Comparison of ENCODE assay signal across 11 cellular contexts in the genomic region with DNA sequence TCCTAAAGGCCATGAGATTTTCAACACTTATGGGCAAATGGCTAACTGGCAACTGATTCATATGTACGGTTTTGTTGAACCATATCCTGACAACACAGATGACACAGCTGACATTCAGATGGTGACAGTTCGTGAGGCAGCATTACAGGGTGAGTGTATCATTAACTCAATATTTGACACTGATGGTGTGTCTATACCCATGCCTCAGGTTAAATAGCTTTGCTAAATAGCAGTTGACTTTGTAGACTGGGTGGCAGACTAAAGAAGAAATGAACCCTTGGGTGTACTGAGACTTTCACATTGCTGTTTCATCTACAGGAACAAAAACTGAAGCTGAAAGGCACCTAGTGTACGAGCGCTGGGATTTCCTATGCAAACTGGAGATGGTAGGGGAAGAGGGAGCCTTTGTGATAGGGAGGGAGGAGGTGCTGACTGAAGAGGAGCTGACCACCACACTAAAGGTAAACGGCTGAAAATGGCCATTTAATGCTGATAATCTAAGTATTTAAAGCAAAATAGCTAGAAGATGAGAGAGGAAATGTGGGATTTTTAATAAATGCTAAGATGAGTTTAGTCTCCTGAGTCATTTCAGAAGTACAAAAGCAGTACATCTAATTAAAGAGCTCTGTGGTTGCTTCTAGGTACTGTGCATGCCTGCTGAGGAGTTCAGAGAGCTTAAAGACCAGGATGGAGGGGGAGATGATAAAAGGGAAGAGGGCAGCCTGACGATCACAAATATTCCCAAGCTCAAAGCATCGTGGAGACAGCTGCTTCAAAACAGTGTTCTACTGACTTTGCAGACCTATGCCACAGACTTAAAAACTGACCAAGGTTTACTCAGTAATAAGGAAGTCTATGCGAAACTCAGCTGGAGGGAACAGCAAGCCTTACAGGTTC. TPM values are rescaled to one million over a fixed set of nuclear protein-coding genes. Genes with fewer than 3 reads are reported as not detected.
DNase-seq lines count a peak whose midpoint lies in the region; ATAC-seq, FAIRE-seq and TF ChIP-seq lines count a peak whose summit lies in the region.
"Had no signal": no experiment of that assay in that cellular context is flagged by ENCODE, and none has a peak within 500 bp of the region (broad histone marks: within the 10 kb centered on the region; RNA-seq: fewer than 3 reads in every experiment).

No MANE protein-coding gene starts in this region.

- CTCF ChIA-PET in K562 (lab: Yijun Ruan, JAX; ENCODE audit: low intra/inter-chr PET ratio): no interaction called here

- ATAC-seq in GM21390 (IDR thresholded peaks at IDR 0.05; ENCODE audit: unreplicated experiment) (peak; percentile 40), HG03175 (IDR thresholded peaks at IDR 0.05; ENCODE audit: unreplicated experiment) (peak; percentile 33), K562 (no peak), HG03457 (IDR thresholded peaks at IDR 0.05; ENCODE audit: unreplicated experiment) (no peak)
- ATAC-seq: WTC11 had no signal

- no peak overlapping the region for H2AFZ ChIP-seq in K562 (ENCODE audit: low read depth, low read length)

- H3K27me3 ChIP-seq in K562 (ENCODE audit: control insufficient read depth in 2 of 2, insufficient read depth in 2 of 2, low read length in 2 of 2): no peaks in the 10 kb centered on the region
- H3K27me3 ChIP-seq: neutrophil had no signal

- no peaks in the 10 kb centered on the region for H3K9me3 ChIP-seq in K562 (replicated peaks; ENCODE audit: control insufficient read depth, insufficient read depth, low read depth, low read length)
- H3K9me3 ChIP-seq: neutrophil had no signal

- no TSS peak for BruUV-seq in K562 (replicated peaks; lab: Mats Ljungman, UMichigan)

- no peak overlapping the region for H3K4me2 ChIP-seq in K562 (ENCODE audit: insufficient read depth, low read length)

- in situ Hi-C loops in K562 (cut with MboI): no loop called here

- TF ChIP-seq RAD21 in K562 (CRISPR knock-in tag; conservative IDR thresholded peaks at IDR 0.05 in 1 of 2, IDR thresholded peaks at IDR 0.05 in 1 of 2): no peak

- H4K20me1 ChIP-seq in K562 (replicated peaks; ENCODE audit: control insufficient read depth, insufficient read depth, low read length): peaks cover 16% of the 10 kb centered on the region

- TF ChIP-seq CTCF in K562 (IDR thresholded peaks at IDR 0.05 in 2 of 3, conservative IDR thresholded peaks at IDR 0.05 in 1 of 3; ENCODE audit: insufficient read depth in 2 of 3, low read depth in 1 of 3, low read length in 3 of 3): no peak

- no peak overlapping the region for H3K4me3 ChIP-seq in K562

- TF ChIP-seq POLR2A in K562 (conservative IDR thresholded peaks at IDR 0.05): peak; percentile 47; the same call in 1 of the 2 replicates

- peaks cover 33% of the 10 kb centered on the region for H3K79me2 ChIP-seq in K562 (ENCODE audit: control insufficient read depth, insufficient read depth, low read length)

- FAIRE-seq in GM18507 (lab: Jason Lieb, UNC): peak; percentile 73
- FAIRE-seq in K562 (lab: Jason Lieb, UNC): no peak

- no peak for DNase-seq in GM18507 (ENCODE audit: extremely low spot score, insufficient read length, low read depth)
- no peak for DNase-seq in K562 (ENCODE audit: extremely low read depth in 1 of 4, low spot score in 3 of 4)
- DNase-seq in posterior cingulate gyrus: no peak
- no peak for DNase-seq in C1 segment of cervical spinal cord (lab: John Stamatoyannopoulos, UW)
- no peak for DNase-seq in NCI-H1436 (lab: John Stamatoyannopoulos, UW)
- DNase-seq: NCI-H774 had no signal

- 77% methylated on average over 8 of the region's 8 CpGs for WGBS in K562 (ENCODE audit: insufficient coverage, low coverage, missing lambda C conversion rate)

- H3K4me1 ChIP-seq in K562 (replicated peaks in 1 of 2; ENCODE audit: control insufficient read depth in 2 of 2, insufficient read depth in 2 of 2, low read length in 2 of 2): peaks cover 4 to 24% of the 10 kb centered on the region in 2 experiments; a peak in 4 of 5 replicates

- no peak overlapping the region for H3K9ac ChIP-seq in K562 (ENCODE audit: insufficient read depth in 1 of 2, low read depth in 2 of 2, low read length in 2 of 2)

- TF ChIP-seq EP300 in K562 (IDR thresholded peaks at IDR 0.05; ENCODE audit: low read length): no peak

- no peak overlapping the region for H3K27ac ChIP-seq in K562 (ENCODE audit: extremely low read depth, low read depth, low read length)
- H3K27ac ChIP-seq: neutrophil had no signal

- H3K36me3 ChIP-seq in K562 (ENCODE audit: control insufficient read depth, insufficient read depth, low read length): peaks cover 71% of the 10 kb centered on the region

- POLR2A ChIA-PET in K562 (lab: Yijun Ruan, JAX): interaction anchor here (0.8 to 2.5 kb wide), 7 partner anchors 9 to 143 kb away, joined by 3 to 13 read pairs (median 4); no protein-coding TSS in a partner anchor

- H3K9me1 ChIP-seq in K562 (ENCODE audit: control insufficient read depth, insufficient read depth, low read length): no peaks in the 10 kb centered on the region

- intact Hi-C loops in K562 (cut with micrococcal nuclease) (no loop called here), posterior cingulate gyrus (cut with DNase I) (loop anchor here (10.0 kb wide), 1 partner anchor 146 kb away; no protein-coding TSS in a partner anchor)

TF ChIP-seq in K562, 482 proteins besides CTCF, POLR2A, EP300 and RAD21:
- TF ChIP-seq SRF (CRISPR knock-in tag; IDR thresholded peaks at IDR 0.05): no peak
- TF ChIP-seq, protein P1, sequence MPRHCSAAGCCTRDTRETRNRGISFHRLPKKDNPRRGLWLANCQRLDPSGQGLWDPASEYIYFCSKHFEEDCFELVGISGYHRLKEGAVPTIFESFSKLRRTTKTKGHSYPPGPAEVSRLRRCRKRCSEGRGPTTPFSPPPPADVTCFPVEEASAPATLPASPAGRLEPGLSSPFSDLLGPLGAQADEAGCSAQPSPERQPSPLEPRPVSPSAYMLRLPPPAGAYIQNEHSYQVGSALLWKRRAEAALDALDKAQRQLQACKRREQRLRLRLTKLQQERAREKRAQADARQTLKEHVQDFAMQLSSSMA (CRISPR knock-in tag; IDR thresholded peaks at IDR 0.05): no peak
- TF ChIP-seq NFRKB (IDR thresholded peaks at IDR 0.05; ENCODE audit: low read depth): no peak
- TF ChIP-seq RBM22 (IDR thresholded peaks at IDR 0.05; ENCODE audit: low read depth, low read length, poor library complexity, severe bottlenecking): peak; percentile 53
- no peak for TF ChIP-seq ETV1 (tag; conservative IDR thresholded peaks at IDR 0.05; ENCODE audit: low read depth)

RNA-seq across cellular contexts. Expression of a gene that starts 3.0 kb away (rescaled TPM):
- total RNA-seq in K562 (2011; cell fraction: chromatin; rRNA removed; ENCODE audit: low replicate concordance): 102 and 113 TPM in 2 replicates
- 84.7 and 97.7 TPM in 2 replicates for total RNA-seq in K562 (2011; cell fraction: nucleolus; rRNA removed)
- total RNA-seq in K562 (2011; cell fraction: nucleoplasm; rRNA removed): 88.4 and 88.6 TPM in 2 replicates
- 28.1 and 33.9 TPM in 2 replicates for total RNA-seq in K562 (2014; rRNA removed)
- total RNA-seq in K562 (2014; rRNA removed; fragmentation: Illumina TruSeq; extraction: Trizol): 19.8 and 21.4 TPM in 2 replicates
- 19.3 and 20.2 TPM in 2 replicates for total RNA-seq in K562 (2015; rRNA removed; fragmentation: Illumina TruSeq; extraction: Trizol)
- 24.4 and 28.5 TPM in 2 replicates for total RNA-seq in K562 (2021)
- 23.7 and 29.2 TPM in 2 replicates for polyA plus RNA-seq in K562 (2011; rRNA removed)
- 11.1 and 23.6 TPM in 2 replicates for polyA plus RNA-seq in K562 (2011; cell fraction: cytosol; rRNA removed)
- polyA plus RNA-seq in K562 (2011; cell fraction: nucleus; rRNA removed): 78.8 and 120 TPM in 2 replicates
- polyA plus RNA-seq in K562 (2012): 17.5 and 21.5 TPM in 2 replicates
- 18.3 and 19.3 TPM in 2 replicates for polyA plus RNA-seq in K562 (2014; fragmentation: Illumina TruSeq; extraction: Trizol)
- polyA plus RNA-seq in K562 (2014; fragmentation: Nextera tagmentation; extraction: Ambion mirVana): 1 to 10 TPM; 9.2 to 9.6 TPM
- 37.2 and 40.9 TPM in 2 replicates for polyA plus RNA-seq in K562 (2014; rRNA removed)
- polyA minus RNA-seq in K562 (2011; rRNA and poly(A)+ RNA removed): 25.0 and 25.3 TPM in 2 replicates
- polyA minus RNA-seq in K562 (2011; cell fraction: cytosol; rRNA and poly(A)+ RNA removed): 9.0 and 16.0 TPM in 2 replicates
- polyA minus RNA-seq in K562 (2011; cell fraction: nucleus; rRNA and poly(A)+ RNA removed): 47.0 and 59.0 TPM in 2 replicates

RNA-seq across cellular contexts. Expression of a gene that starts 18.4 kb away (rescaled TPM):
- 1.3 and 1.9 TPM in 2 replicates for total RNA-seq in K562 (2011; cell fraction: chromatin; rRNA removed; ENCODE audit: low replicate concordance)
- total RNA-seq in K562 (2011; cell fraction: nucleolus; rRNA removed): 1.8 TPM in 2 replicates
- total RNA-seq in K562 (2011; cell fraction: nucleoplasm; rRNA removed): 0.51 and 2.0 TPM in 2 replicates
- total RNA-seq in K562 (2014; rRNA removed): 0.18 and 0.37 TPM in 2 replicates
- total RNA-seq in K562 (2014; rRNA removed; fragmentation: Illumina TruSeq; extraction: Trizol): 0.22 and 0.62 TPM in 2 replicates
- 0.14 and 0.26 TPM in 2 replicates for total RNA-seq in K562 (2015; rRNA removed; fragmentation: Illumina TruSeq; extraction: Trizol)
- total RNA-seq in K562 (2021): 0.85 and 0.95 TPM in 2 replicates
- polyA plus RNA-seq in K562 (2011; rRNA removed): 0.24 and 0.61 TPM in 2 replicates
- 0.65 and 0.98 TPM in 2 replicates for polyA plus RNA-seq in K562 (2011; cell fraction: cytosol; rRNA removed)
- polyA plus RNA-seq in K562 (2011; cell fraction: nucleus; rRNA removed): 2.1 and 3.5 TPM in 2 replicates
- 0.85 and 1.0 TPM in 2 replicates for polyA plus RNA-seq in K562 (2012)
- polyA plus RNA-seq in K562 (2014; fragmentation: Illumina TruSeq; extraction: Trizol): 0.14 and 0.28 TPM in 2 replicates
- under 1 TPM; 0.06 to 0.07 TPM for polyA plus RNA-seq in K562 (2014; fragmentation: Nextera tagmentation; extraction: Ambion mirVana)
- polyA plus RNA-seq in K562 (2014; rRNA removed): 0.53 and 0.81 TPM in 2 replicates
- polyA minus RNA-seq in K562 (2011; rRNA and poly(A)+ RNA removed): 0.24 and 0.42 TPM in 2 replicates
- polyA minus RNA-seq in K562 (2011; cell fraction: cytosol; rRNA and poly(A)+ RNA removed): 1.4 TPM in 1 of 2 replicates, not detected in the other
- polyA minus RNA-seq in K562 (2011; cell fraction: nucleus; rRNA and poly(A)+ RNA removed): 1.2 TPM in 2 replicates

Comparison
In these comparisons a context has a peak if more than half of its experiments do, and no peak if none do; other contexts are left out.
1. ATAC-seq: peak in GM21390 (single experiment) and HG03175 (single experiment); none in K562 (single experiment) and HG03457 (single experiment).